In genomic region chr12:9284197-9284596, GRCh38 we compare ENCODE assay signal across 8 cellular contexts.
DNase-seq lines count a peak whose midpoint lies in the region; ATAC-seq and TF ChIP-seq lines count a peak whose summit lies in the region.
"Not testable (repeated sequence)": the region's sequence is repeated elsewhere in the genome, so short reads cannot be mapped to it uniquely, and the experiment has no call there.

No MANE protein-coding gene starts in this region.

- not testable (repeated sequence) for H3K4me3 ChIP-seq in CD8-positive, alpha-beta memory T cell (ENCODE audit: low read length)
- H3K4me3 ChIP-seq in Peyer's patch: peak overlapping the region; percentile 17 to 58 (median 35)
- peak overlapping the region in 3 of 4 donors; percentile 53 to 68 (median 55) for H3K4me3 ChIP-seq in esophagus squamous epithelium

- H3K27ac ChIP-seq in CD8-positive, alpha-beta memory T cell (ENCODE audit: low read depth, low read length): peak overlapping the region; percentile 38
- peak overlapping the region; percentile 36 to 66 (median 54) for H3K27ac ChIP-seq in Peyer's patch
- peak overlapping the region; percentile 54 to 81 (median 71) for H3K27ac ChIP-seq in esophagus squamous epithelium

- H3K9me3 ChIP-seq in CD8-positive, alpha-beta memory T cell (ENCODE audit: low read length); Peyer's patch; esophagus squamous epithelium: not testable (repeated sequence)

- not testable (repeated sequence) for H3K27me3 Mint-ChIP-seq in CD8-positive, alpha-beta memory T cell; memory B cell

- H3K9me3 Mint-ChIP-seq in CD8-positive, alpha-beta memory T cell; memory B cell: not testable (repeated sequence)

- peaks cover 7 to 16% (median 10%) of the 10 kb centered on the region in 3 donors for H3K4me1 Mint-ChIP-seq in CD8-positive, alpha-beta memory T cell
- H3K4me1 Mint-ChIP-seq in memory B cell: not testable (repeated sequence)

- H3K36me3 Mint-ChIP-seq in CD8-positive, alpha-beta memory T cell; memory B cell: not testable (repeated sequence)

- ATAC-seq in GM21390 (IDR thresholded peaks at IDR 0.05; ENCODE audit: unreplicated experiment) (peak; percentile 41), HG03280 (IDR thresholded peaks at IDR 0.05; ENCODE audit: unreplicated experiment) (peak; percentile 50), memory B cell (ENCODE audit: low read depth) (peak; percentile 59)

- peak overlapping the region in 5 of 8 donors; percentile 80 to 98 (median 84) for H3K27ac Mint-ChIP-seq in CD8-positive, alpha-beta memory T cell
- peak overlapping the region; percentile 88 for H3K27ac Mint-ChIP-seq in memory B cell

- H3K4me3 Mint-ChIP-seq in CD8-positive, alpha-beta memory T cell: peak overlapping the region in 6 of 7 donors; percentile 85 to 98 (median 96)
- peak overlapping the region; percentile 98 for H3K4me3 Mint-ChIP-seq in memory B cell

- DNase-seq in CD8-positive, alpha-beta memory T cell: peak in 3 of 5 donors; percentile 3 to 36 (median 32)
- DNase-seq in Peyer's patch: peak in 1 of 3 donors; percentile 52
- DNase-seq in activated naive CD4-positive, alpha-beta T cell treated with anti-CD3 and anti-CD28 coated beads, Interleukin-2, amount 50 U/mL, for 16 hours: peak; percentile 41
- DNase-seq in esophagus squamous epithelium (lab: John Stamatoyannopoulos, UW): not testable (repeated sequence)
- peak in 1 of 2 donors; percentile 15 for DNase-seq in memory B cell (ENCODE audit: low spot score in 2 of 2)
- DNase-seq in stimulated activated CD4-positive, alpha-beta T cell treated with anti-CD3 and anti-CD28 coated beads, Interleukin-15, amount 100 ng/mL, for 24 hours: peak; percentile 14

- POLR2A ChIA-PET in CD8-positive, alpha-beta memory T cell (lab: Charles Lee): not testable (repeated sequence)

- H3K27me3 ChIP-seq in CD8-positive, alpha-beta memory T cell (ENCODE audit: insufficient read depth, low read length, poor library complexity, severe bottlenecking); Peyer's patch; esophagus squamous epithelium: not testable (repeated sequence)

- intact Hi-C loops in esophagus squamous epithelium (cut with DNase I): not testable (repeated sequence)

- CTCF ChIA-PET in CD8-positive, alpha-beta memory T cell (lab: Charles Lee): not testable (repeated sequence)

- WGBS in esophagus squamous epithelium, 2 donors: no CpG with 5 or more reads among the region's 14 CpGs

- not testable (repeated sequence) for H3K36me3 ChIP-seq in CD8-positive, alpha-beta memory T cell (ENCODE audit: insufficient read depth, low read length); Peyer's patch; esophagus squamous epithelium

- not testable (repeated sequence) for TF ChIP-seq POLR2A in Peyer's patch (IDR thresholded peaks at IDR 0.05); esophagus squamous epithelium (IDR thresholded peaks at IDR 0.05)

- H3K4me1 ChIP-seq in CD8-positive, alpha-beta memory T cell (ENCODE audit: insufficient read depth, low read length); Peyer's patch; esophagus squamous epithelium: not testable (repeated sequence)

- not testable (repeated sequence) for TF ChIP-seq CTCF in Peyer's patch (IDR thresholded peaks at IDR 0.05); esophagus squamous epithelium (IDR thresholded peaks at IDR 0.05)
